Comparison of ENCODE assay signal across 1 cellular context in the genomic region with DNA sequence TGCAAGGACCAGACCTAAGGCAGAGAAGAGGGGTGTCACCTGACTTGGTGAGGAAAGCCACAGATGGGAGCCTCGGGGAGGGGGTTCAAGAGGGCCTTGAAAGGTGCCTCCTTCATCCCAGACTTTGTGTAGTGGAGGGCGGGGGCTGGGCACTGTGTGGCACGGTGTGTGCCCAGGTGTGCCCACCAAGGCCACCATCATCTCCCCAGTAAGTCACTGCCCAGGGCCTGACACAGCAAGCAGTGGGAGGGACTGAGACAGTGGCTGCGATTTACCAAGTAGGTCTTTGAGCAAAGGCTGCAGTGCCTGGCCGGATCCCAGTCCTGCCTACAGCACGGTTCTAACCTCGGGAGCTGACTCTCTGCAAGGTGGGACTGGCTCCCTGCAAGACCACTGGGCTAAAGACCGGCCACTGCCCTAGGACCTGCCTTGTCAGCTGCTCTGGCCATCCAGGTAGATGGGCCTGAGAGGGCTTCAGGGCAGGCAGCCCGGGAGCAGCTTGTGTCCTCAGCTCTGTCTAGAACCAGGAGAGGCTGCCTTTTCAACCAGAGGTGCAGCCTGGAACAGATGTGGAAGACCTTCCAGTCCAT.
TF ChIP-seq lines count a peak whose summit lies in the region.

No MANE protein-coding gene starts in this region.

TF ChIP-seq in GM12878, 131 proteins besides CTCF, POLR2A, EP300 and RAD21:
- TF ChIP-seq CBX3 (IDR thresholded peaks at IDR 0.05; ENCODE audit: borderline replicate concordance, low read depth) (no peak), CBFB (IDR thresholded peaks at IDR 0.05; ENCODE audit: low read depth) (no peak), SUZ12 (IDR thresholded peaks at IDR 0.05; ENCODE audit: unreplicated experiment) (no peak), HDGF (IDR thresholded peaks at IDR 0.05) (no peak), SRF (IDR thresholded peaks at IDR 0.05; ENCODE audit: low read depth in 2 of 2, low read length in 2 of 2) (no peak), NFYA (IDR thresholded peaks at IDR 0.05; ENCODE audit: borderline replicate concordance, low read depth, low read length) (no peak), ATF7 (IDR thresholded peaks at IDR 0.05; ENCODE audit: low read depth) (no peak), KAT2A (conservative IDR thresholded peaks at IDR 0.05; ENCODE audit: control insufficient read depth, low read depth, low read length) (no peak), TCF7 (IDR thresholded peaks at IDR 0.05; ENCODE audit: borderline replicate concordance) (no peak), WRNIP1 (IDR thresholded peaks at IDR 0.05; ENCODE audit: borderline replicate concordance, low read depth, low read length) (no peak), KDM1A (IDR thresholded peaks at IDR 0.05; ENCODE audit: borderline replicate concordance) (no peak), SUPT20H (IDR thresholded peaks at IDR 0.05; ENCODE audit: borderline replicate concordance, control insufficient read depth, low read depth, low read length) (no peak), TBL1XR1 (IDR thresholded peaks at IDR 0.05; ENCODE audit: low read depth, low read length) (no peak), NRF1 (conservative IDR thresholded peaks at IDR 0.05; ENCODE audit: low read depth, low read length) (no peak), BMI1 (IDR thresholded peaks at IDR 0.05; ENCODE audit: borderline replicate concordance) (no peak)
- TF ChIP-seq, protein P1, sequence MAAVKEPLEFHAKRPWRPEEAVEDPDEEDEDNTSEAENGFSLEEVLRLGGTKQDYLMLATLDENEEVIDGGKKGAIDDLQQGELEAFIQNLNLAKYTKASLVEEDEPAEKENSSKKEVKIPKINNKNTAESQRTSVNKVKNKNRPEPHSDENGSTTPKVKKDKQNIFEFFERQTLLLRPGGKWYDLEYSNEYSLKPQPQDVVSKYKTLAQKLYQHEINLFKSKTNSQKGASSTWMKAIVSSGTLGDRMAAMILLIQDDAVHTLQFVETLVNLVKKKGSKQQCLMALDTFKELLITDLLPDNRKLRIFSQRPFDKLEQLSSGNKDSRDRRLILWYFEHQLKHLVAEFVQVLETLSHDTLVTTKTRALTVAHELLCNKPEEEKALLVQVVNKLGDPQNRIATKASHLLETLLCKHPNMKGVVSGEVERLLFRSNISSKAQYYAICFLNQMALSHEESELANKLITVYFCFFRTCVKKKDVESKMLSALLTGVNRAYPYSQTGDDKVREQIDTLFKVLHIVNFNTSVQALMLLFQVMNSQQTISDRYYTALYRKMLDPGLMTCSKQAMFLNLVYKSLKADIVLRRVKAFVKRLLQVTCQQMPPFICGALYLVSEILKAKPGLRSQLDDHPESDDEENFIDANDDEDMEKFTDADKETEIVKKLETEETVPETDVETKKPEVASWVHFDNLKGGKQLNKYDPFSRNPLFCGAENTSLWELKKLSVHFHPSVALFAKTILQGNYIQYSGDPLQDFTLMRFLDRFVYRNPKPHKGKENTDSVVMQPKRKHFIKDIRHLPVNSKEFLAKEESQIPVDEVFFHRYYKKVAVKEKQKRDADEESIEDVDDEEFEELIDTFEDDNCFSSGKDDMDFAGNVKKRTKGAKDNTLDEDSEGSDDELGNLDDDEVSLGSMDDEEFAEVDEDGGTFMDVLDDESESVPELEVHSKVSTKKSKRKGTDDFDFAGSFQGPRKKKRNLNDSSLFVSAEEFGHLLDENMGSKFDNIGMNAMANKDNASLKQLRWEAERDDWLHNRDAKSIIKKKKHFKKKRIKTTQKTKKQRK (IDR thresholded peaks at IDR 0.05; ENCODE audit: low read depth, low read length) = no peak
- TF ChIP-seq, protein P2, sequence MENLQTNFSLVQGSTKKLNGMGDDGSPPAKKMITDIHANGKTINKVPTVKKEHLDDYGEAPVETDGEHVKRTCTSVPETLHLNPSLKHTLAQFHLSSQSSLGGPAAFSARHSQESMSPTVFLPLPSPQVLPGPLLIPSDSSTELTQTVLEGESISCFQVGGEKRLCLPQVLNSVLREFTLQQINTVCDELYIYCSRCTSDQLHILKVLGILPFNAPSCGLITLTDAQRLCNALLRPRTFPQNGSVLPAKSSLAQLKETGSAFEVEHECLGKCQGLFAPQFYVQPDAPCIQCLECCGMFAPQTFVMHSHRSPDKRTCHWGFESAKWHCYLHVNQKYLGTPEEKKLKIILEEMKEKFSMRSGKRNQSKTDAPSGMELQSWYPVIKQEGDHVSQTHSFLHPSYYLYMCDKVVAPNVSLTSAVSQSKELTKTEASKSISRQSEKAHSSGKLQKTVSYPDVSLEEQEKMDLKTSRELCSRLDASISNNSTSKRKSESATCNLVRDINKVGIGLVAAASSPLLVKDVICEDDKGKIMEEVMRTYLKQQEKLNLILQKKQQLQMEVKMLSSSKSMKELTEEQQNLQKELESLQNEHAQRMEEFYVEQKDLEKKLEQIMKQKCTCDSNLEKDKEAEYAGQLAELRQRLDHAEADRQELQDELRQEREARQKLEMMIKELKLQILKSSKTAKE (IDR thresholded peaks at IDR 0.05; ENCODE audit: low read depth, poor library complexity, severe bottlenecking) = no peak
